Comparison of ENCODE assay signal across 22 cellular contexts in the genomic region with DNA sequence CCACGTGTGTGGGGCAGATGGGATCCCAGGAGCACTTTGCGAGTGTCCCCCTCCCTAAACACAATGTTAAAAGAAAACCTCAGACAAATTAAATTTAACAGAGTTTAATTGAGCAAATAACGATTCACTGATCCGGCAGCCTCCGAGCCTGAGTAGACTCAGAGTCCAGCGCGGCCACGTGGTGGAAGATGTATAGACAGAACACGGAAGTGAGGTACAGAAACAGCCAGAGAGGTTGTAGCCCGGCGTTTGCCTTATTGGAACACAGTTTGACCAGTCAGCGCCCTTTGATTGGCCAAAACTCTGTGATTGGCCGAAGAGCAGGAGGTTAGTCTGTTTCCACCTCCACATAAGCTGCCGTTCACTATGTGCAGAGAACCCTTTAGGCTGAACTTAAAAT.
"Had no signal": no experiment of that assay in that cellular context is flagged by ENCODE, and none has a peak within 500 bp of the region (broad histone marks: within the 10 kb centered on the region; RNA-seq: fewer than 3 reads in every experiment).

No MANE protein-coding gene starts in this region.

- H3K4me3 Mint-ChIP-seq: IgD-negative memory B cell had no signal

- DNase-seq: KBM-7; MV-4-11; NCI-H1048; NCI-H1105; NCI-H1417; NCI-H1436 treated with DMSO at 0.1 percent for 48 hours; NCI-H1694; NCI-H187 treated with DMSO at 0.1 percent for 48 hours; NCI-H2029 treated with DMSO at 0.1 percent for 48 hours; NCI-H2171 treated with DMSO at 0.1 percent for 48 hours; NCI-H345; NCI-H524; NCI-H526 treated with DMSO at 0.1 percent for 48 hours; NCI-H748 treated with DMSO at 0.1 percent for 48 hours; NK-92 treated with Interleukin-12 subunit alpha and Interleukin-12 subunit beta, amount 100 ng/mL, for 24 hours; PC-3; SHP77 had no signal

- ATAC-seq: Panc1, PC-3, SK-N-SH treated with all-trans-retinoic acid at 6 μM for 48 hours had no signal

- H3K27ac ChIP-seq: HL-60, RWPE1 had no signal
